8 cellular contexts compared by ENCODE assay signal in genomic region chr1:225772323-225772768, GRCh38. TPM values are rescaled to one million over a fixed set of nuclear protein-coding genes. Genes with fewer than 3 reads are reported as not detected.
DNase-seq lines count a peak whose midpoint lies in the region; ATAC-seq, FAIRE-seq and TF ChIP-seq lines count a peak whose summit lies in the region.

No MANE protein-coding gene starts in this region.

- H3K4me2 ChIP-seq in KMS-11: peak overlapping the region; percentile 23; the same call in 1 of the 2 replicates
- peak overlapping the region; percentile 10 for H3K4me2 ChIP-seq in OCI-LY3 (ENCODE audit: low read length)
- H3K4me2 ChIP-seq in keratinocyte (ENCODE audit: control insufficient read depth, extremely low read depth, insufficient read depth, low read depth, low read length): peak overlapping the region; percentile 47

- H4K20me1 ChIP-seq in KMS-11 (ENCODE audit: insufficient read depth) (no peaks in the 10 kb centered on the region), OCI-LY3 (ENCODE audit: insufficient read depth, low read length) (no peaks in the 10 kb centered on the region), keratinocyte (ENCODE audit: control insufficient read depth, extremely low read depth, insufficient read depth, low read length) (no peaks in the 10 kb centered on the region)

- no peaks in the 10 kb centered on the region for H3K27me3 ChIP-seq in KMS-11 (ENCODE audit: insufficient read depth, low read depth)
- no peaks in the 10 kb centered on the region for H3K27me3 ChIP-seq in OCI-LY3 (ENCODE audit: low read depth, low read length)
- no peaks in the 10 kb centered on the region for H3K27me3 ChIP-seq in breast epithelium
- no peaks in the 10 kb centered on the region for H3K27me3 ChIP-seq in keratinocyte (ENCODE audit: control insufficient read depth, extremely low read depth, insufficient read depth, low read length)

- no peaks in the 10 kb centered on the region for H3K36me3 ChIP-seq in KMS-11 (ENCODE audit: insufficient read depth)
- no peaks in the 10 kb centered on the region for H3K36me3 ChIP-seq in OCI-LY3 (replicated peaks; ENCODE audit: low read depth, low read length)
- no peaks in the 10 kb centered on the region for H3K36me3 ChIP-seq in breast epithelium
- no peaks in the 10 kb centered on the region for H3K36me3 ChIP-seq in keratinocyte (ENCODE audit: control insufficient read depth in 2 of 2, extremely low read depth in 1 of 2, insufficient read depth in 2 of 2, low read length in 2 of 2)

- TF ChIP-seq POLR2A in breast epithelium (IDR thresholded peaks at IDR 0.05): no peak

- H3K9ac ChIP-seq in KMS-11: no peak overlapping the region
- no peak overlapping the region for H3K9ac ChIP-seq in OCI-LY3 (ENCODE audit: low read length)
- peak overlapping the region; percentile 24 for H3K9ac ChIP-seq in keratinocyte (ENCODE audit: control insufficient read depth, extremely low read depth, insufficient read depth, low read length)

- H3K9me1 ChIP-seq in keratinocyte (ENCODE audit: control insufficient read depth, extremely low read depth, insufficient read depth, low read length): no peaks in the 10 kb centered on the region

- H3K4me1 ChIP-seq in KMS-11 (ENCODE audit: low read depth, poor library complexity, severe bottlenecking): peaks cover 55% of the 10 kb centered on the region
- peaks cover 10% of the 10 kb centered on the region for H3K4me1 ChIP-seq in OCI-LY3 (ENCODE audit: low read length)
- H3K4me1 ChIP-seq in breast epithelium: peaks cover 5 to 32% of the 10 kb centered on the region in 2 donors
- H3K4me1 ChIP-seq in keratinocyte (ENCODE audit: control insufficient read depth, extremely low read depth, insufficient read depth, low read length): peaks cover 26% of the 10 kb centered on the region

- dilution Hi-C loops in keratinocyte (cut with MboI; ENCODE audit: extremely low pct_ligation_motif_present, low sequenced_read_pairs): no loop called here

- H2AFZ ChIP-seq in KMS-11 (ENCODE audit: low read depth) (peak overlapping the region; percentile 74), OCI-LY3 (ENCODE audit: low read depth, low read length) (peak overlapping the region; percentile 67), keratinocyte (ENCODE audit: control insufficient read depth, low read length) (peak overlapping the region; percentile 27)

- H3K9me3 ChIP-seq in OCI-LY3 (ENCODE audit: insufficient read depth, low read length) (no peaks in the 10 kb centered on the region), breast epithelium (no peaks in the 10 kb centered on the region), keratinocyte (ENCODE audit: control insufficient read depth, low read depth, low read length) (no peaks in the 10 kb centered on the region)

- H3K27ac ChIP-seq in KMS-11 (no peak overlapping the region), OCI-LY3 (ENCODE audit: low read length) (no peak overlapping the region), breast epithelium (peak overlapping the region; percentile 87 to 89), keratinocyte (ENCODE audit: control insufficient read depth, insufficient read depth, low read length) (no peak overlapping the region), skin epidermis (peak overlapping the region in 17 of 21 experiments; percentile 15 to 78 (median 41))

- H3K4me3 ChIP-seq in AG09309 (ENCODE audit: control insufficient read depth, low read depth, low read length) (no peak overlapping the region), KMS-11 (IDR thresholded peaks at IDR 0.05; ENCODE audit: insufficient read depth, low read depth, low read length) (no peak overlapping the region), OCI-LY3 (ENCODE audit: low read length) (no peak overlapping the region), breast epithelium (peak overlapping the region in 2 of 3 donors; percentile 2 to 14), keratinocyte (ENCODE audit: control insufficient read depth in 2 of 3, extremely low read depth in 1 of 3, insufficient read depth in 2 of 3, low read depth in 1 of 3, low read length in 3 of 3) (peak overlapping the region in 1 of 3 experiments; percentile 30), skin epidermis (no peak overlapping the region)

- DNase-seq in AG09309 (ENCODE audit: low read depth): peak; percentile 49
- peak; percentile 26 for DNase-seq in GM18507 (ENCODE audit: extremely low spot score, insufficient read length, low read depth)
- DNase-seq in breast epithelium (ENCODE audit: low spot score in 2 of 2): peak; percentile 91 to 94
- DNase-seq in keratinocyte (ENCODE audit: low read depth, low spot score): no peak

- TF ChIP-seq CTCF in AG09309 (IDR thresholded peaks at IDR 0.05; ENCODE audit: control insufficient read depth, insufficient read depth, low read depth, low read length, missing control alignments): peak; percentile 93
- peak; percentile 82 for TF ChIP-seq CTCF in KMS-11 (conservative IDR thresholded peaks at IDR 0.05; ENCODE audit: low read depth, low read length)
- TF ChIP-seq CTCF in OCI-LY3 (IDR thresholded peaks at IDR 0.05; ENCODE audit: low read depth, low read length): peak; percentile 91
- peak; percentile 76 to 95 (median 89) for TF ChIP-seq CTCF in breast epithelium (IDR thresholded peaks at IDR 0.05)
- peak; percentile 87 to 99 (median 95) for TF ChIP-seq CTCF in keratinocyte (optimal IDR thresholded peaks at IDR 0.05 in 1 of 3, IDR thresholded peaks at IDR 0.05 in 1 of 3, conservative IDR thresholded peaks at IDR 0.05 in 1 of 3; ENCODE audit: extremely low read depth in 1 of 3, insufficient read depth in 2 of 3, low read length in 3 of 3)

- ATAC-seq in GM21515 (IDR thresholded peaks at IDR 0.05; ENCODE audit: unreplicated experiment): no peak

- intact Hi-C loops in breast epithelium (cut with DNase I; ENCODE audit: low total_unique reads): loop anchor here (10.0 kb wide), 1 partner anchor 298 kb away; no protein-coding TSS in a partner anchor

- H3K79me2 ChIP-seq in KMS-11 (ENCODE audit: insufficient read depth, low read depth) (no peaks in the 10 kb centered on the region), OCI-LY3 (ENCODE audit: low read length) (no peaks in the 10 kb centered on the region), keratinocyte (ENCODE audit: control insufficient read depth, insufficient read depth, low read length) (no peaks in the 10 kb centered on the region)

- FAIRE-seq in GM18507 (lab: Jason Lieb, UNC) (peak; percentile 42), keratinocyte (lab: Jason Lieb, UNC) (peak; percentile 92)

RNA-seq across cellular contexts. Expression of gene SRP9, which starts 5.3 kb away (rescaled TPM):
- total RNA-seq in breast epithelium: 100 to 1,000 TPM; 168 to 251 (median 205) TPM
- 220 to 441 TPM (median 254 TPM) in 3 replicates for polyA plus RNA-seq in keratinocyte
- 51.0 TPM for polyA plus RNA-seq in keratinocyte (2011; ENCODE audit: low read depth)
- 220 and 427 TPM in 2 replicates for polyA plus RNA-seq in keratinocyte (2011; cell fraction: cytosol; rRNA removed)
- polyA plus RNA-seq in keratinocyte (2011; cell fraction: nucleus; rRNA removed): 101 and 152 TPM in 2 replicates
- polyA plus RNA-seq in keratinocyte (2012; ENCODE audit: low replicate concordance): 135 and 194 TPM in 2 replicates
- polyA minus RNA-seq in keratinocyte: 44.3 to 91.9 TPM (median 51.3 TPM) in 3 replicates
- 143 TPM for polyA minus RNA-seq in keratinocyte (2011; cell fraction: cytosol; rRNA and poly(A)+ RNA removed)
- polyA minus RNA-seq in keratinocyte (2011; cell fraction: nucleus; rRNA and poly(A)+ RNA removed): 17.2 and 28.7 TPM in 2 replicates

RNA-seq across cellular contexts. Expression of gene EPHX1, which starts 37.6 kb away (rescaled TPM):
- 100 to 1,000 TPM in 1 of 3 donors, 10 to 100 TPM in 2; 63.6 to 168 (median 67.3) TPM for total RNA-seq in breast epithelium
- polyA plus RNA-seq in keratinocyte: 4.7 to 12.1 TPM (median 6.4 TPM) in 3 replicates
- polyA plus RNA-seq in keratinocyte (2011; ENCODE audit: low read depth): 2.0 TPM
- 6.2 and 6.9 TPM in 2 replicates for polyA plus RNA-seq in keratinocyte (2011; cell fraction: cytosol; rRNA removed)
- polyA plus RNA-seq in keratinocyte (2011; cell fraction: nucleus; rRNA removed): 11.5 and 16.9 TPM in 2 replicates
- 12.5 and 13.9 TPM in 2 replicates for polyA plus RNA-seq in keratinocyte (2012; ENCODE audit: low replicate concordance)
- polyA minus RNA-seq in keratinocyte: 3.5 to 10.1 TPM (median 4.1 TPM) in 3 replicates
- polyA minus RNA-seq in keratinocyte (2011; cell fraction: cytosol; rRNA and poly(A)+ RNA removed): 3.8 TPM
- polyA minus RNA-seq in keratinocyte (2011; cell fraction: nucleus; rRNA and poly(A)+ RNA removed): 5.6 and 6.6 TPM in 2 replicates

Comparison
In these comparisons a context has a peak if more than half of its experiments do, and no peak if none do; other contexts are left out.
1. H3K4me3 ChIP-seq: peak in breast epithelium (2 of 3); none in AG09309 (single experiment), KMS-11 (single experiment), OCI-LY3 (single experiment) and skin epidermis (0 of 7).
2. H3K27ac ChIP-seq: peak in breast epithelium (2 of 2) and skin epidermis (17 of 21); none in KMS-11 (single experiment), OCI-LY3 (single experiment) and keratinocyte (single experiment).
3. Peak in every context shown above with its lines, with median percentiles within 50 percentile points of each other: CTCF ChIP-seq, H2AFZ ChIP-seq and H3K4me2 ChIP-seq.